27 cellular contexts compared by ENCODE assay signal in the genomic region with DNA sequence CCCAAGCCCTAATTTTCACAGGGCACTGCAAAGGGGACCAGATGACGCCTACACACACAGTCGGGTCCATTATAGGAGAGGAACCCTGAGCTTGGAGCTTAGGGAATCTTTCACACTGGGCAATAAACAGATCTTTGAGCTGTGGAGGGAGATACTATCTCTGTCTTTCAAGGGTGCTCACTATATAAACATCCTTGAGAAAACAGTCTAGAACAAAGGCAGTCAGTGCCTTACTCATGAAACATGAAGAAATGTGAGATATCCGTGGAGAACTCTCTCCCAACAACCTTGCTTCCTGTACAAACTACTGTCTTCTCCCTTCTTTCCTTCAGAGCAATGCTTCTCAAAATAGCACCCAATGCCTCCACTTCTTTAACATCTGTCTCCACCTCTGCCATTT.
DNase-seq lines count a peak whose midpoint lies in the region; ATAC-seq and TF ChIP-seq lines count a peak whose summit lies in the region.
"Had no signal": no experiment of that assay in that cellular context is flagged by ENCODE, and none has a peak within 500 bp of the region (broad histone marks: within the 10 kb centered on the region; RNA-seq: fewer than 3 reads in every experiment).

No MANE protein-coding gene starts in this region.

- H3K4me1 ChIP-seq in psoas muscle = no peaks in the 10 kb centered on the region
- no peaks in the 10 kb centered on the region for H3K4me1 ChIP-seq in upper lobe of right lung

- H3K9me3 Mint-ChIP-seq in stimulated activated naive CD8-positive, alpha-beta T cell treated with anti-CD3 and anti-CD28 coated beads, Interleukin-15, Interleukin-2, amounts not matched to agents 100 ng/mL and 50 ng/mL, for 24 hours = no peaks in the 10 kb centered on the region
- H3K9me3 Mint-ChIP-seq: effector memory CD8-positive, alpha-beta T cell had no signal

- H3K4me3 ChIP-seq in fibroblast of villous mesenchyme (ENCODE audit: low read depth, low read length) = no peak overlapping the region
- no peak overlapping the region for H3K4me3 ChIP-seq in psoas muscle
- H3K4me3 ChIP-seq in upper lobe of right lung = no peak overlapping the region
- H3K4me3 ChIP-seq: A549, esophagus squamous epithelium, lung, MG63, spleen, stomach had no signal

- intact Hi-C loops in psoas muscle (cut with DNase I) = no loop called here
- intact Hi-C loops in upper lobe of right lung (cut with DNase I) = no loop called here

- peak overlapping the region; percentile 54 for H3K27ac Mint-ChIP-seq in stimulated activated naive CD8-positive, alpha-beta T cell treated with anti-CD3 and anti-CD28 coated beads, Interleukin-15, Interleukin-2, amounts not matched to agents 100 ng/mL and 50 ng/mL, for 24 hours
- H3K27ac Mint-ChIP-seq: activated CD8-positive, alpha-beta T cell treated with anti-CD3 and anti-CD28 coated beads, Interleukin-2, amount 10 ng/mL, durations not matched to agents 7 days and 5 days had no signal

- H3K27me3 ChIP-seq in psoas muscle (ENCODE audit: insufficient read depth in 3 of 3, low read length in 2 of 3) (no peaks in the 10 kb centered on the region), upper lobe of right lung (no peaks in the 10 kb centered on the region)
- H3K27me3 ChIP-seq: esophagus squamous epithelium, MG63, spleen, stomach had no signal

- H3K27me3 Mint-ChIP-seq in stimulated activated naive CD8-positive, alpha-beta T cell treated with anti-CD3 and anti-CD28 coated beads, Interleukin-15, Interleukin-2, amounts not matched to agents 100 ng/mL and 50 ng/mL, for 24 hours = no peaks in the 10 kb centered on the region
- H3K27me3 Mint-ChIP-seq: B cell; effector memory CD8-positive, alpha-beta T cell; naive B cell had no signal

- TF ChIP-seq CTCF in fibroblast of villous mesenchyme (IDR thresholded peaks at IDR 0.05; ENCODE audit: insufficient read depth, low read depth, low read length) (no peak), psoas muscle (IDR thresholded peaks at IDR 0.05) (no peak), upper lobe of right lung (IDR thresholded peaks at IDR 0.05) (no peak)

- H3K4me3 Mint-ChIP-seq in stimulated activated naive CD8-positive, alpha-beta T cell treated with anti-CD3 and anti-CD28 coated beads, Interleukin-15, Interleukin-2, amounts not matched to agents 100 ng/mL and 50 ng/mL, for 24 hours = no peak overlapping the region
- H3K4me3 Mint-ChIP-seq: activated CD8-positive, alpha-beta T cell treated with anti-CD3 and anti-CD28 coated beads, Interleukin-2, amount 10 ng/mL, durations not matched to agents 7 days and 5 days; B cell; effector memory CD8-positive, alpha-beta T cell had no signal

- no peak for DNase-seq in stimulated activated naive CD8-positive, alpha-beta T cell treated with anti-CD3 and anti-CD28 coated beads, Interleukin-15, Interleukin-2, amounts not matched to agents 100 U/mL and 50 U/mL, for 24 hours
- DNase-seq in amniotic epithelial cell (ENCODE audit: low read depth) (peak; percentile 29), fibroblast of villous mesenchyme (ENCODE audit: low read depth) (peak; percentile 18), psoas muscle (no peak), upper lobe of right lung (no peak), mesenteric fat pad (ENCODE audit: low spot score) (no peak)
- DNase-seq: activated CD4-positive, alpha-beta T cell treated with anti-CD3 and anti-CD28 coated beads for 1 hour; activated CD8-positive, alpha-beta T cell treated with anti-CD3 and anti-CD28 coated beads, Interleukin-2, amount 10 ng/mL, durations not matched to agents 7 days and 5 days; activated naive CD4-positive, alpha-beta T cell treated with Interleukin-2 at 50 U/mL for 16 hours; cerebellar nuclear complex; effector memory CD8-positive, alpha-beta T cell; esophagus squamous epithelium; kidney glomerular epithelial cell; MG63; naive B cell; NCI-H146; NCI-H526 treated with DMSO at 0.1 percent for 48 hours; occipital lobe; spleen; stimulated activated CD4-positive, alpha-beta T cell treated with anti-CD3 and anti-CD28 coated beads, Interleukin-4, amount 100 ng/mL, for 1 hour; stomach; trophoblast cell had no signal

- peaks cover 60% of the 10 kb centered on the region for H3K36me3 Mint-ChIP-seq in stimulated activated naive CD8-positive, alpha-beta T cell treated with anti-CD3 and anti-CD28 coated beads, Interleukin-15, Interleukin-2, amounts not matched to agents 100 ng/mL and 50 ng/mL, for 24 hours (ENCODE audit: low read depth)

- peaks cover 0 to 21% of the 10 kb centered on the region in 2 donors for H3K36me3 ChIP-seq in psoas muscle (ENCODE audit: insufficient read depth in 1 of 2, low read depth in 1 of 2)
- peaks cover 20% of the 10 kb centered on the region for H3K36me3 ChIP-seq in upper lobe of right lung

- H3K9me3 ChIP-seq in psoas muscle (no peaks in the 10 kb centered on the region), upper lobe of right lung (no peaks in the 10 kb centered on the region)
- H3K9me3 ChIP-seq: A549, esophagus squamous epithelium, MG63, spleen, stomach had no signal

- no peak overlapping the region for H3K27ac ChIP-seq in psoas muscle
- no peak overlapping the region for H3K27ac ChIP-seq in upper lobe of right lung
- H3K27ac ChIP-seq: A549, esophagus squamous epithelium, spleen, stomach had no signal

- WGBS in psoas muscle, 3 donors = 78 to 86% (median 83%) methylated on average over 3 of the region's 3 CpGs

- no peak for ATAC-seq in stimulated activated naive CD8-positive, alpha-beta T cell treated with anti-CD3 and anti-CD28 coated beads, Interleukin-15, Interleukin-2, amounts not matched to agents 100 U/mL and 50 U/mL, for 24 hours
- ATAC-seq in GM18868 (IDR thresholded peaks at IDR 0.05; ENCODE audit: unreplicated experiment) = no peak
- ATAC-seq in psoas muscle = no peak
- ATAC-seq in upper lobe of right lung = no peak
- ATAC-seq: A549; activated CD8-positive, alpha-beta T cell treated with anti-CD3 and anti-CD28 coated beads, Interleukin-2, amount 10 ng/mL, durations not matched to agents 7 days and 5 days; effector memory CD8-positive, alpha-beta T cell had no signal

- H3K4me1 Mint-ChIP-seq in stimulated activated naive CD8-positive, alpha-beta T cell treated with anti-CD3 and anti-CD28 coated beads, Interleukin-15, Interleukin-2, amounts not matched to agents 100 ng/mL and 50 ng/mL, for 24 hours (ENCODE audit: low read depth) = peaks cover 32% of the 10 kb centered on the region

Comparison
In these comparisons a context has a peak if more than half of its experiments do, and no peak if none do; other contexts are left out.
1. DNase-seq: peak in amniotic epithelial cell (single experiment) and fibroblast of villous mesenchyme (single experiment); none in stimulated activated naive CD8-positive, alpha-beta T cell treated with anti-CD3 and anti-CD28 coated beads, Interleukin-15, Interleukin-2, amounts not matched to agents 100 U/mL and 50 U/mL, for 24 hours (single experiment), psoas muscle (0 of 2), upper lobe of right lung (single experiment) and mesenteric fat pad (single experiment).